In the genomic region with DNA sequence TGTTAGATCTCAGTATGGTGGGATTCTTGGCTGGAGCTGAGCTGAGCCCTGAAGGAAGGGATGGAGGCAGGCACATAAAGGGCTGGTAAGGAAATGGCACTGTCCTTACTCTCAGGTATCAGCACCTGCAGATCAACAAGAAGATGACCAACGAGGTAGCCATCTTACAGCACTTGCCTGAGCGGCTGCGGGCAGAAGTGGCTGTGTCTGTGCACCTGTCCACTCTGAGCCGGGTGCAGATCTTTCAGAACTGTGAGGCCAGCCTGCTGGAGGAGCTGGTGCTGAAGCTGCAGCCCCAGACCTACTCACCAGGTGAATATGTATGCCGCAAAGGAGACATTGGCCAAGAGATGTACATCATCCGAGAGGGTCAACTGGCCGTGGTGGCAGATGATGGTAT, we compare ENCODE assay signal across 10 cellular contexts. TPM values are rescaled to one million over a fixed set of nuclear protein-coding genes. Genes with fewer than 3 reads are reported as not detected.
"Had no signal": no experiment of that assay in that cellular context is flagged by ENCODE, and none has a peak within 500 bp of the region (broad histone marks: within the 10 kb centered on the region; RNA-seq: fewer than 3 reads in every experiment).

No MANE protein-coding gene starts in this region.

- H3K4me3 Mint-ChIP-seq: GM23338, H9, HFFc6 had no signal

- H3K36me3 ChIP-seq: HAP-1 had no signal

- H3K4me1 ChIP-seq: HAP-1 had no signal

- H3K4me3 ChIP-seq: GM23248, GM23338, HAP-1 had no signal

- DNase-seq: GM23248, GOT3, H7, H9, HCEC 1CT, HFFc6 had no signal

- H3K27ac Mint-ChIP-seq: GM23338, H9, HFFc6 had no signal

- H3K27ac ChIP-seq: GM23248 had no signal

- H3K9ac ChIP-seq: GM23248 had no signal

- H3K9me3 ChIP-seq: HAP-1 had no signal

- H3K9me3 Mint-ChIP-seq: GM23338, H9, HFFc6 had no signal

- H3K4me2 ChIP-seq: GM23338 had no signal

- FAIRE-seq: H54 had no signal

- H2AFZ ChIP-seq: GM23248, GM23338 had no signal

RNA-seq across cellular contexts. Expression of gene CNGA4, which starts 2.4 kb away (rescaled TPM):
- total RNA-seq: GM23248, GM23338, H4, HFFc6 had no signal
- polyA plus RNA-seq: GM23248 had no signal

RNA-seq across cellular contexts. Expression of gene CCKBR, which starts 18.3 kb away (rescaled TPM):
- total RNA-seq: GM23248, H4, HFFc6 had no signal
- polyA plus RNA-seq: GM23248 had no signal

RNA-seq across cellular contexts. Expression of gene C11orf42, which starts 36.0 kb away (rescaled TPM):
- total RNA-seq: GM23248, GM23338, H4, H7, H9, HFFc6 had no signal
- polyA plus RNA-seq: GM23338 had no signal

RNA-seq across cellular contexts. Expression of gene OR52W1, which starts 42.3 kb away (rescaled TPM):
- total RNA-seq: GM23248, GM23338, H4, H7, H9, HFFc6 had no signal
- polyA plus RNA-seq: GM23248, GM23338 had no signal
